ENCODE assay signal across 1 cellular context in the genomic region with DNA sequence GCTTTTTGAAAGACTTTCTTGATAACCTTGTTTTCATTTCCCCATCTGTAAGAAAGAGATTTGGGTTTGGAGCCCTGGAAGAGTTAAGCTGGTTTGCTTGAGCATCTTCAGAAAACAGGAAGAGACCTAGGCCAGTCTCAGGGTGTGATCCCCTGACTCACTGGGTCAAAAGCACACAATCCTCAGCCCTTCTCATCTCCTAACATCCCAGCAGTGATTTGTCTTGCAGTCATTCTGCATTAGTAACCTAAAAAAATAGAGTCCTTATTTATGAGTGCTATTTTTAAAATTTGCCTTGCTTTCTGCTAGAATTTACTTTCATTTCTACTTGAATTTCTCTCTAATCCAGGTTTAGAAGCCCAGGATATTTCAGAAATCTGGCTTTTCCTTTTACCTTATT.
TF ChIP-seq lines count a peak whose summit lies in the region.

No MANE protein-coding gene starts in this region.

TF ChIP-seq in IMR-90, 13 proteins besides CTCF, POLR2A, EP300 and RAD21:
- no peak for TF ChIP-seq RFX5 (IDR thresholded peaks at IDR 0.05; ENCODE audit: low read depth, low read length)
- no peak for TF ChIP-seq BHLHE40 (IDR thresholded peaks at IDR 0.05; ENCODE audit: low read depth, low read length)
- TF ChIP-seq ELK1 (IDR thresholded peaks at IDR 0.05; ENCODE audit: borderline replicate concordance, low read depth, low read length), result no peak
- no peak for TF ChIP-seq USF2 (IDR thresholded peaks at IDR 0.05; ENCODE audit: low read depth, low read length)
- TF ChIP-seq RCOR1 (IDR thresholded peaks at IDR 0.05; ENCODE audit: insufficient replicate concordance, low read length), result no peak
- no peak for TF ChIP-seq MAFK (IDR thresholded peaks at IDR 0.05; ENCODE audit: low read depth, low read length)
- TF ChIP-seq NFE2L2 (IDR thresholded peaks at IDR 0.05; ENCODE audit: low read depth, low read length), result no peak
- TF ChIP-seq SMC3 (IDR thresholded peaks at IDR 0.05; ENCODE audit: low read depth, low read length), result no peak
- TF ChIP-seq MAZ (IDR thresholded peaks at IDR 0.05; ENCODE audit: borderline replicate concordance, low read depth, low read length), result no peak
- TF ChIP-seq MXI1 (IDR thresholded peaks at IDR 0.05; ENCODE audit: borderline replicate concordance, low read depth, low read length), result no peak
- TF ChIP-seq FOS (IDR thresholded peaks at IDR 0.05; ENCODE audit: low read depth, low read length), result no peak
- TF ChIP-seq CEBPB (IDR thresholded peaks at IDR 0.05; ENCODE audit: low read depth, low read length), result no peak
- no peak for TF ChIP-seq CHD1 (IDR thresholded peaks at IDR 0.05; ENCODE audit: low read depth, low read length)
TF ChIP-seq in IMR-90: peak in this region for 0.
